ENCODE assay signal across 21 cellular contexts in genomic region chr12:31260840-31261239, GRCh38.
DNase-seq lines count a peak whose midpoint lies in the region; FAIRE-seq and TF ChIP-seq lines count a peak whose summit lies in the region.
"Had no signal": no experiment of that assay in that cellular context is flagged by ENCODE, and none has a peak within 500 bp of the region (broad histone marks: within the 10 kb centered on the region; RNA-seq: fewer than 3 reads in every experiment).

No MANE protein-coding gene starts in this region.

- peaks cover 2% of the 10 kb centered on the region for H3K4me1 Mint-ChIP-seq in activated CD4-positive, alpha-beta T cell treated with anti-CD3 and anti-CD28 coated beads, Interleukin-2, amount 10 ng/mL, durations not matched to agents 24 days and 14 days

- H3K4me3 Mint-ChIP-seq in activated CD4-positive, alpha-beta T cell treated with anti-CD3 and anti-CD28 coated beads, Interleukin-2, amount 10 ng/mL, durations not matched to agents 24 days and 14 days, result no peak overlapping the region
- H3K4me3 Mint-ChIP-seq: CD4-positive, alpha-beta T cell; HFFc6 had no signal

- H3K4me1 ChIP-seq in HEK293 (ENCODE audit: control insufficient read depth, insufficient read depth, low read length), result no peaks in the 10 kb centered on the region
- H3K4me1 ChIP-seq: A549, Caco-2 had no signal

- no peaks in the 10 kb centered on the region for H3K36me3 Mint-ChIP-seq in activated CD4-positive, alpha-beta T cell treated with anti-CD3 and anti-CD28 coated beads, Interleukin-2, amount 10 ng/mL, durations not matched to agents 24 days and 14 days (ENCODE audit: low read depth)

- FAIRE-seq in bronchial epithelial cell (lab: Jason Lieb, UNC) (no peak), frontal cortex (lab: Jason Lieb, UNC) (no peak)
- FAIRE-seq: A549, G401.6, GM12891, GM19239, H54, K562 had no signal

- H3K27ac Mint-ChIP-seq in activated CD4-positive, alpha-beta T cell treated with anti-CD3 and anti-CD28 coated beads, Interleukin-2, amount 10 ng/mL, durations not matched to agents 24 days and 14 days, result no peak overlapping the region
- H3K27ac Mint-ChIP-seq: CD4-positive, alpha-beta T cell; HFFc6 had no signal

- H3K4me3 ChIP-seq in HEK293 (ENCODE audit: low read depth, low read length) (no peak overlapping the region), bronchial epithelial cell (ENCODE audit: low read depth, low read length) (no peak overlapping the region)
- H3K4me3 ChIP-seq: A549, GM23248, K562 had no signal

- intact Hi-C loops in activated CD4-positive, alpha-beta T cell treated with anti-CD3 and anti-CD28 coated beads, Interleukin-2, amount 10 ng/mL, durations not matched to agents 24 days and 14 days (cut with micrococcal nuclease), result no loop called here

- POLR2A ChIA-PET in HEK293 (lab: Yijun Ruan, JAX), result no interaction called here

- no peak overlapping the region for H3K27ac ChIP-seq in HEK293 (ENCODE audit: extremely low read depth, low read depth, low read length)
- H3K27ac ChIP-seq: A549, C4-2B, GM23248, HL-60 had no signal

- H3K9me3 Mint-ChIP-seq in activated CD4-positive, alpha-beta T cell treated with anti-CD3 and anti-CD28 coated beads, Interleukin-2, amount 10 ng/mL, durations not matched to agents 24 days and 14 days, result no peaks in the 10 kb centered on the region
- H3K9me3 Mint-ChIP-seq: CD4-positive, alpha-beta T cell; HFFc6 had no signal

- TF ChIP-seq CTCF in HEK293 (tag by site-specific recombination; IDR thresholded peaks at IDR 0.05), result no peak
- no peak for TF ChIP-seq CTCF in bronchial epithelial cell (IDR thresholded peaks at IDR 0.05; ENCODE audit: insufficient read depth, low read length, severe bottlenecking)

- CTCF ChIA-PET in HEK293 (lab: Yijun Ruan, JAX), result interaction anchor here (1.0 to 10.6 kb wide), 3 partner anchors 9 to 22 kb away, joined by 4 to 112 read pairs (median 5); no protein-coding TSS in a partner anchor

- H3K36me3 ChIP-seq in HEK293 (ENCODE audit: control insufficient read depth in 2 of 2, insufficient read depth in 1 of 2, low read length in 2 of 2) (no peaks in the 10 kb centered on the region; a peak in 1 of 3 replicates), bronchial epithelial cell (ENCODE audit: control insufficient read depth, insufficient read depth, low read length) (no peaks in the 10 kb centered on the region)

- H3K27me3 Mint-ChIP-seq in activated CD4-positive, alpha-beta T cell treated with anti-CD3 and anti-CD28 coated beads, Interleukin-2, amount 10 ng/mL, durations not matched to agents 24 days and 14 days, result peaks cover 7% of the 10 kb centered on the region
- H3K27me3 Mint-ChIP-seq: CD4-positive, alpha-beta T cell had no signal

- DNase-seq in NCI-H2171 (lab: John Stamatoyannopoulos, UW), result peak; percentile 11
- DNase-seq in bronchial epithelial cell (ENCODE audit: low read depth), result peak; percentile 33
- no peak for DNase-seq in frontal cortex (ENCODE audit: low spot score in 2 of 2)
- DNase-seq in 8988T, result no peak
- no peak for DNase-seq in activated CD4-positive, alpha-beta T cell treated with anti-CD3 and anti-CD28 coated beads, Interleukin-2, amount 10 ng/mL, durations not matched to agents 24 days and 14 days
- DNase-seq: AML-193; Caco-2; CD4-positive, alpha-beta T cell; GM23248; HCEC 1CT; HFFc6; IMR-90 had no signal

- no peaks in the 10 kb centered on the region for H3K27me3 ChIP-seq in bronchial epithelial cell (ENCODE audit: control insufficient read depth, insufficient read depth, low read length)

- no peaks in the 10 kb centered on the region for H3K9me3 ChIP-seq in HEK293 (ENCODE audit: control insufficient read depth, insufficient read depth, low read depth, low read length)
- H3K9me3 ChIP-seq: A549, Caco-2 had no signal

TF ChIP-seq in HEK293, 187 proteins besides CTCF, POLR2A, EP300 and RAD21:
- TF ChIP-seq PRDM10 (tag by site-specific recombination; IDR thresholded peaks at IDR 0.05) (0 out of 2 replicates have a peak, but pooled peaks have one; percentile 26), KLF10 (tag by site-specific recombination; IDR thresholded peaks at IDR 0.05) (no peak)

Comparison
In these comparisons a context has a peak if more than half of its experiments do, and no peak if none do; other contexts are left out.
1. DNase-seq: peak in NCI-H2171 (single experiment) and bronchial epithelial cell (single experiment); none in frontal cortex (0 of 2), 8988T (single experiment) and activated CD4-positive, alpha-beta T cell treated with anti-CD3 and anti-CD28 coated beads, Interleukin-2, amount 10 ng/mL, durations not matched to agents 24 days and 14 days (single experiment).